22 cellular contexts compared by ENCODE assay signal in the genomic region with DNA sequence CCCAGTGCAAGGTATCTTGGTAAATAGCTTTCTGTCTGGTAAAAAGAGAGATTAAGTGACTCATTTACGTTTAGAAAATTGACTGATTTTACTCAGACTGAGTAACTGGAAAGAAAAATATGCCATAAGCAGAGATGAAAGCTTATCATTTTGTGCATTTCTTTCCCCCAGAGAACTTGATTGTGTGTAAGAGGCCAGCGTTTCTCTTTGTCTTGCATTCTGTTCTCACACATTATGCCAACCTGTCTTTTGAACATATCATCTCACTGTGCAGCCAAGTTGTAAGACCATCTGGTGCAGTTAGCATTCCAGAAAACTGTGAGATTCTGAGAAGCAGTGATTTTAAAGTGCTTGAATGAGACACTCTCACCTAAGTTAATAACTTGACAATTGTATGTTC.
DNase-seq lines count a peak whose midpoint lies in the region; ATAC-seq and TF ChIP-seq lines count a peak whose summit lies in the region.
"Had no signal": no experiment of that assay in that cellular context is flagged by ENCODE, and none has a peak within 500 bp of the region (broad histone marks: within the 10 kb centered on the region; RNA-seq: fewer than 3 reads in every experiment).

No MANE protein-coding gene starts in this region.

- TF ChIP-seq CTCF in OCI-LY3 (IDR thresholded peaks at IDR 0.05; ENCODE audit: low read depth, low read length), result no peak
- TF ChIP-seq CTCF in fibroblast of pulmonary artery (IDR thresholded peaks at IDR 0.05; ENCODE audit: low read length, missing control alignments), result no peak

- H3K18ac ChIP-seq in neuronal stem cell (ENCODE audit: low read length), result no peak overlapping the region

- peaks cover 18% of the 10 kb centered on the region for H3K4me1 ChIP-seq in OCI-LY3 (ENCODE audit: low read length)
- H3K4me1 ChIP-seq in neuronal stem cell (ENCODE audit: control insufficient read depth in 2 of 2, insufficient read depth in 1 of 2, low read depth in 1 of 2, low read length in 2 of 2), result no peaks in the 10 kb centered on the region
- no peaks in the 10 kb centered on the region for H3K4me1 ChIP-seq in aorta (ENCODE audit: control insufficient read depth in 1 of 2, insufficient read depth in 2 of 2, low read length in 2 of 2)
- H3K4me1 ChIP-seq: BLaER1 had no signal

- no CpG with 5 or more reads among the region's 2 CpGs for WGBS in neuronal stem cell (ENCODE audit: extremely low coverage in 2 of 2, insufficient read length in 2 of 2, insufficient replicate concordance in 1 of 2), 2 donors
- WGBS in aorta, 2 donors, result 8 to 11% methylated on average over 2 of the region's 2 CpGs

- 0 out of 2 replicates have a peak overlapping the region, but pooled peaks have one; percentile 12 for H3K27ac ChIP-seq in OCI-LY3 (ENCODE audit: low read length)
- H3K27ac ChIP-seq in neuronal stem cell (replicated peaks; ENCODE audit: low read length), result no peak overlapping the region
- H3K27ac ChIP-seq in aorta (ENCODE audit: low read depth in 1 of 2, low read length in 2 of 2), result no peak overlapping the region
- H3K27ac ChIP-seq: BLaER1, RWPE1 had no signal

- no peak overlapping the region for H2BK15ac ChIP-seq in neuronal stem cell (ENCODE audit: low read length)

- H3K36me3 ChIP-seq in OCI-LY3 (replicated peaks; ENCODE audit: low read depth, low read length) (no peaks in the 10 kb centered on the region), neuronal stem cell (replicated peaks in 1 of 2; ENCODE audit: control insufficient read depth in 2 of 2, insufficient read depth in 2 of 2, low read length in 2 of 2) (no peaks in the 10 kb centered on the region), aorta (ENCODE audit: control insufficient read depth in 1 of 2, insufficient read depth in 2 of 2, low read length in 1 of 2) (no peaks in the 10 kb centered on the region)
- H3K36me3 ChIP-seq: BLaER1 had no signal

- H3K4me3 ChIP-seq in OCI-LY3 (ENCODE audit: low read length), result no peak overlapping the region; the same call in 1 of the 2 replicates
- H3K4me3 ChIP-seq in fibroblast of pulmonary artery (replicated peaks; ENCODE audit: low read depth, low read length), result no peak overlapping the region
- no peak overlapping the region for H3K4me3 ChIP-seq in neuronal stem cell (ENCODE audit: low read length in 2 of 2)
- H3K4me3 ChIP-seq in aorta (ENCODE audit: low read length in 2 of 2), result no peak overlapping the region
- H3K4me3 ChIP-seq: BLaER1, K562 had no signal

- H4K20me1 ChIP-seq in OCI-LY3 (ENCODE audit: insufficient read depth, low read length), result no peaks in the 10 kb centered on the region
- H4K20me1 ChIP-seq: BLaER1 had no signal

- no peak overlapping the region for H2BK12ac ChIP-seq in neuronal stem cell (ENCODE audit: low read length)

- no peak overlapping the region for H4K8ac ChIP-seq in neuronal stem cell (ENCODE audit: low read depth, low read length)

- no peak overlapping the region for H4K91ac ChIP-seq in neuronal stem cell (ENCODE audit: low read depth, low read length, poor library complexity)

- intact Hi-C loops in aorta (cut with DNase I), result no loop called here

- no peaks in the 10 kb centered on the region for H3K79me1 ChIP-seq in neuronal stem cell (ENCODE audit: low read depth, low read length)

- no peak overlapping the region for H2BK5ac ChIP-seq in neuronal stem cell (ENCODE audit: low read length)

- no peaks in the 10 kb centered on the region for H3K27me3 ChIP-seq in OCI-LY3 (ENCODE audit: low read depth, low read length)
- no peaks in the 10 kb centered on the region for H3K27me3 ChIP-seq in neuronal stem cell (ENCODE audit: control insufficient read depth in 3 of 3, insufficient read depth in 3 of 3, low read depth in 1 of 3, low read length in 3 of 3)
- H3K27me3 ChIP-seq in aorta (ENCODE audit: control insufficient read depth in 1 of 2, insufficient read depth in 2 of 2, low read length in 1 of 2), result no peaks in the 10 kb centered on the region
- H3K27me3 ChIP-seq: BLaER1 had no signal

- H3K23ac ChIP-seq in neuronal stem cell (ENCODE audit: low read depth, low read length, poor library complexity), result no peak overlapping the region

- no peaks in the 10 kb centered on the region for H3K9me3 ChIP-seq in OCI-LY3 (ENCODE audit: insufficient read depth, low read length)
- H3K9me3 ChIP-seq in neuronal stem cell (replicated peaks in 1 of 2; ENCODE audit: control insufficient read depth in 2 of 2, insufficient read depth in 1 of 2, low read depth in 1 of 2, low read length in 2 of 2), result no peaks in the 10 kb centered on the region
- H3K9me3 ChIP-seq in aorta (ENCODE audit: control insufficient read depth, low read length), result no peaks in the 10 kb centered on the region
- H3K9me3 ChIP-seq: BLaER1 had no signal

- peak; percentile 17 for DNase-seq in Ammon's horn (ENCODE audit: low spot score)
- DNase-seq in fibroblast of pulmonary artery (ENCODE audit: low read depth), result peak; percentile 3
- DNase-seq in neuronal stem cell (ENCODE audit: low spot score), result no peak
- DNase-seq in aorta, result no peak
- DNase-seq in NOMO-1 treated with dmso at 0.1 percent for 144 hours (lab: John Stamatoyannopoulos, UW; ENCODE audit: unreplicated experiment), result no peak
- no peak for DNase-seq in putamen (ENCODE audit: low spot score)
- DNase-seq: 8988T; ACHN; CD4-positive, CD25-positive, alpha-beta regulatory T cell; DMS53; Kasumi-1; NCI-H1092 treated with DMSO at 0.1 percent for 48 hours; NCI-H1436 treated with DMSO at 0.1 percent for 48 hours; NCI-H187 treated with DMSO at 0.1 percent for 48 hours; NCI-H526 treated with DMSO at 0.1 percent for 48 hours; SHP77 had no signal

- H3K79me2 ChIP-seq in OCI-LY3 (ENCODE audit: low read length), result no peaks in the 10 kb centered on the region

- no peak overlapping the region for H3K9ac ChIP-seq in OCI-LY3 (ENCODE audit: low read length)
- H3K9ac ChIP-seq in neuronal stem cell (ENCODE audit: low read depth, low read length, poor library complexity), result no peak overlapping the region
- H3K9ac ChIP-seq: BLaER1 had no signal

- no peak overlapping the region for H2BK120ac ChIP-seq in neuronal stem cell (ENCODE audit: low read depth, low read length)

- peak overlapping the region; percentile 79 for H2AFZ ChIP-seq in OCI-LY3 (ENCODE audit: low read depth, low read length)
- H2AFZ ChIP-seq in neuronal stem cell (ENCODE audit: low read length), result peak overlapping the region; percentile 48

- H2AK5ac ChIP-seq in neuronal stem cell (ENCODE audit: low read depth, low read length), result no peak overlapping the region

- H3K4me2 ChIP-seq in OCI-LY3 (ENCODE audit: low read length) (peak overlapping the region; percentile 39), neuronal stem cell (ENCODE audit: insufficient read depth, low read length, poor library complexity, severe bottlenecking) (no peak overlapping the region)
- H3K4me2 ChIP-seq: BLaER1 had no signal

- no peak for ATAC-seq in aorta (ENCODE audit: low FRiP score)
- no peak for ATAC-seq in HG02870 (IDR thresholded peaks at IDR 0.05; ENCODE audit: unreplicated experiment)
- ATAC-seq: K562, Panc1 had no signal

- no peak overlapping the region for H3K4ac ChIP-seq in neuronal stem cell (ENCODE audit: low read length)

- no peak overlapping the region for H3K14ac ChIP-seq in neuronal stem cell (ENCODE audit: low read length)

Comparison
In these comparisons a context has a peak if more than half of its experiments do, and no peak if none do; other contexts are left out.
1. DNase-seq: peak in Ammon's horn (single experiment) and fibroblast of pulmonary artery (single experiment); none in neuronal stem cell (single experiment), aorta (0 of 2), NOMO-1 treated with dmso at 0.1 percent for 144 hours (single experiment) and putamen (single experiment).